16 cellular contexts compared by ENCODE assay signal in genomic region chr4:128560754-128561495, GRCh38.
DNase-seq lines count a peak whose midpoint lies in the region; ATAC-seq and TF ChIP-seq lines count a peak whose summit lies in the region.
"Had no signal": no experiment of that assay in that cellular context is flagged by ENCODE, and none has a peak within 500 bp of the region (broad histone marks: within the 10 kb centered on the region; RNA-seq: fewer than 3 reads in every experiment).

No MANE protein-coding gene starts in this region.

- no peaks in the 10 kb centered on the region for H3K9me3 Mint-ChIP-seq in HFFc6
- no peaks in the 10 kb centered on the region for H3K9me3 Mint-ChIP-seq in chondrocyte (ENCODE audit: low read depth)
- H3K9me3 Mint-ChIP-seq in mesothelial cell of epicardium: no peaks in the 10 kb centered on the region
- H3K9me3 Mint-ChIP-seq in T-helper 2 cell treated with Interferon-gamma antibody and Interleukin-4, amounts not matched to agents 5 μg/mL and 100 μg/mL, for 36 hours: no peaks in the 10 kb centered on the region
- H3K9me3 Mint-ChIP-seq: activated CD8-positive, alpha-beta T cell treated with anti-CD3 and anti-CD28 coated beads for 36 hours; activated T-helper 2 cell treated with anti-CD3 and anti-CD28 coated beads, Interferon-gamma antibody, Interleukin-2, Interleukin-4, amounts not matched to agents 10 μg/mL and 5 μg/mL and 100 μg/mL, durations not matched to agents 14 hours and 24 hours and 36 hours had no signal

- H3K36me3 ChIP-seq in ACC112 (ENCODE audit: insufficient read depth, low read length): no peaks in the 10 kb centered on the region

- H3K36me3 Mint-ChIP-seq in HFFc6 (ENCODE audit: low read depth): no peaks in the 10 kb centered on the region
- H3K36me3 Mint-ChIP-seq in chondrocyte (ENCODE audit: low read depth): no peaks in the 10 kb centered on the region
- no peaks in the 10 kb centered on the region for H3K36me3 Mint-ChIP-seq in mesothelial cell of epicardium
- H3K36me3 Mint-ChIP-seq in T-helper 2 cell treated with Interferon-gamma antibody and Interleukin-4, amounts not matched to agents 5 μg/mL and 100 μg/mL, for 36 hours (ENCODE audit: low read depth): no peaks in the 10 kb centered on the region

- H3K79me2 ChIP-seq in ACC112 (ENCODE audit: control insufficient read depth, insufficient read depth, low read length, unreplicated experiment): no peaks in the 10 kb centered on the region

- peaks cover 52% of the 10 kb centered on the region for H3K4me1 Mint-ChIP-seq in HFFc6 (ENCODE audit: low read depth)
- peaks cover 67% of the 10 kb centered on the region for H3K4me1 Mint-ChIP-seq in chondrocyte (ENCODE audit: low read depth)
- H3K4me1 Mint-ChIP-seq in mesothelial cell of epicardium: peaks cover 36% of the 10 kb centered on the region
- no peaks in the 10 kb centered on the region for H3K4me1 Mint-ChIP-seq in T-helper 2 cell treated with Interferon-gamma antibody and Interleukin-4, amounts not matched to agents 5 μg/mL and 100 μg/mL, for 36 hours (ENCODE audit: low read depth)

- H3K4me3 Mint-ChIP-seq in HFFc6 (no peak overlapping the region), chondrocyte (ENCODE audit: unreplicated experiment) (no peak overlapping the region), mesothelial cell of epicardium (no peak overlapping the region)
- H3K4me3 Mint-ChIP-seq in T-helper 2 cell treated with Interferon-gamma antibody and Interleukin-4, amounts not matched to agents 5 μg/mL and 100 μg/mL, for 36 hours: no peak overlapping the region
- H3K4me3 Mint-ChIP-seq: activated CD8-positive, alpha-beta T cell treated with anti-CD3 and anti-CD28 coated beads for 36 hours had no signal

- H3K4me1 ChIP-seq in ACC112 (ENCODE audit: control insufficient read depth, insufficient read depth, low read length, unreplicated experiment): peaks cover 23% of the 10 kb centered on the region

- no peaks in the 10 kb centered on the region for H3K27me3 ChIP-seq in ACC112 (ENCODE audit: insufficient read depth, low read length)

- H2AFZ ChIP-seq in ACC112 (ENCODE audit: low read length, unreplicated experiment): peak overlapping the region; percentile 19

- H3K27ac Mint-ChIP-seq in HFFc6 (peak overlapping the region; percentile 8; the same call in 1 of the 2 replicates), chondrocyte (ENCODE audit: unreplicated experiment) (peak overlapping the region; percentile 74), mesothelial cell of epicardium (peak overlapping the region; percentile 25)
- no peak overlapping the region for H3K27ac Mint-ChIP-seq in T-helper 2 cell treated with Interferon-gamma antibody and Interleukin-4, amounts not matched to agents 5 μg/mL and 100 μg/mL, for 36 hours
- H3K27ac Mint-ChIP-seq: activated CD8-positive, alpha-beta T cell treated with anti-CD3 and anti-CD28 coated beads for 36 hours; activated T-helper 2 cell treated with anti-CD3 and anti-CD28 coated beads, Interferon-gamma antibody, Interleukin-2, Interleukin-4, amounts not matched to agents 10 μg/mL and 5 μg/mL and 100 μg/mL, durations not matched to agents 14 hours and 24 hours and 36 hours had no signal

- no peak overlapping the region for H3K4me3 ChIP-seq in ACC112 (ENCODE audit: low read depth, low read length)
- H3K4me3 ChIP-seq: skin epidermis had no signal

- DNase-seq in HFFc6 (no peak), chondrocyte (ENCODE audit: low spot score) (no peak), mesothelial cell of epicardium (ENCODE audit: low spot score in 2 of 2, unreplicated experiment in 2 of 2) (no peak), activated gamma-delta T cell (lab: John Stamatoyannopoulos, UW) (no peak)
- DNase-seq in effector CD8-positive, alpha-beta T cell (lab: John Stamatoyannopoulos, UW): no peak
- no peak for DNase-seq in T-helper 2 cell treated with Interferon-gamma antibody and Interleukin-4, amounts not matched to agents 5 μg/mL and 100 μg/mL, for 36 hours (ENCODE audit: low spot score)
- DNase-seq: activated CD8-positive, alpha-beta T cell treated with anti-CD3 and anti-CD28 coated beads for 36 hours; amniotic stem cell; C1 segment of cervical spinal cord; NCI-H2107; T1000 had no signal

- H3K27ac ChIP-seq in ACC112 (ENCODE audit: low read depth, low read length): no peak overlapping the region

- TF ChIP-seq CTCF in HFFc6 (IDR thresholded peaks at IDR 0.05) (no peak), chondrocyte (IDR thresholded peaks at IDR 0.05) (no peak), mesothelial cell of epicardium (IDR thresholded peaks at IDR 0.05; ENCODE audit: unreplicated experiment) (no peak)

- no peaks in the 10 kb centered on the region; the same call in 1 of the 2 replicates for H3K27me3 Mint-ChIP-seq in HFFc6 (ENCODE audit: insufficient read depth)
- H3K27me3 Mint-ChIP-seq in chondrocyte (ENCODE audit: low read depth): no peaks in the 10 kb centered on the region
- H3K27me3 Mint-ChIP-seq in mesothelial cell of epicardium (ENCODE audit: low read depth): no peaks in the 10 kb centered on the region
- peaks cover 7% of the 10 kb centered on the region for H3K27me3 Mint-ChIP-seq in T-helper 2 cell treated with Interferon-gamma antibody and Interleukin-4, amounts not matched to agents 5 μg/mL and 100 μg/mL, for 36 hours (ENCODE audit: low read depth)

- no peak for ATAC-seq in HG02938 (IDR thresholded peaks at IDR 0.05; ENCODE audit: unreplicated experiment)
- ATAC-seq: activated CD8-positive, alpha-beta T cell treated with anti-CD3 and anti-CD28 coated beads for 36 hours; Right ventricle myocardium inferior had no signal
